ENCODE assay signal across 8 cellular contexts in the genomic region with DNA sequence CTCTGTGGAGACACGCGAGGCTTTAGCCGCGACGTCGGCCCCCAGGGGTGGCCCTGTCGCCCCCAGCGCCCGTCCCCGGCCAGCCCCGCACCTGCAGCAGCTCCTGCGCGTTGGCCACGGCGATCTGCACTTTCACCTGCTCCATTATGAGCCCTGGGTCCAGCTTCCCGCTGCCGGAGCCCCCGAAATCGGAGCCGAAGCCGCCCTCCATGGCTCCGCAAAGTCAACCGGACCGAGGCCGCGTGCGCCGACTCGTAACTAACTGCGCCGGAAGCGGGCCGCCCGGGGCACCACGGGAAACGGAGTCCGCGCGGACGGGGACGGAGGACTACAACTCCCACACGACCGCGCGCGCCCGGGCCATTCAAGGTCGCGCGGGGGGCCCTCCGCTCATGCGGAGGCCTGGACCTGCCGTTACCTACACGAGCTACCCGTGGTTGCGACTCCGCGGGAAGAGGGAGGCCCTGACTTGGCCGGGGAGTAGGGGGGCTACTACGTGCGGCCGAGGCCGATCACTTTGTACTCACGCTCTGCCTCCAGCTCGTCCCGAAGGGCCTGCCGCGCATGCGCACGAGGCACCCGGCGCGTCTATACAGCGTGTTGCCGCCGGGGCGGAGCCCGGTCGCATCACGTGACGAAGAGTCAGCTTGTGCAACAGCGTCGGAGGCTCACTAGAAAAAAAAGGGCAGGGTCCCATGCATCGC. TPM values are rescaled to one million over a fixed set of nuclear protein-coding genes. Genes with fewer than 3 reads are reported as not detected.
A peak's percentile ranks its signal among the peaks of the same experiment; 100 is the strongest.
DNase-seq lines count a peak whose midpoint lies in the region; ATAC-seq and TF ChIP-seq lines count a peak whose summit lies in the region.

A gene (minus strand): TSS at position 264 of the 704 bp plus-strand sequence. CDS start 53 bp downstream, at position 211.

- H3K9me3 ChIP-seq in AG04450 (ENCODE audit: control insufficient read depth, insufficient read depth, low read length) (no peaks in the 10 kb centered on the region; the same call in 1 of the 2 replicates), WERI-Rb-1 (ENCODE audit: severe bottlenecking) (no peaks in the 10 kb centered on the region), breast epithelium (no peaks in the 10 kb centered on the region), iPS-20b (ENCODE audit: insufficient read depth, low read depth, low read length) (no peaks in the 10 kb centered on the region)

- peak; percentile 91 for DNase-seq in AG04450 (ENCODE audit: low read depth, low spot score)
- DNase-seq in NCI-H2227 treated with DMSO at 0.1 percent for 48 hours (lab: John Stamatoyannopoulos, UW): peak; percentile 93
- peak; percentile 96 for DNase-seq in WERI-Rb-1
- DNase-seq in breast epithelium (ENCODE audit: low spot score in 2 of 2): peak; percentile 97

- H3K27me3 ChIP-seq in AG04450 (ENCODE audit: control insufficient read depth, insufficient read depth, low read length) (no peaks in the 10 kb centered on the region), WERI-Rb-1 (ENCODE audit: insufficient read depth, low read depth, severe bottlenecking) (no peaks in the 10 kb centered on the region), breast epithelium (no peaks in the 10 kb centered on the region), iPS-20b (ENCODE audit: insufficient read depth, low read length) (no peaks in the 10 kb centered on the region)

- ATAC-seq in GM18909 (IDR thresholded peaks at IDR 0.05; ENCODE audit: poor library complexity, unreplicated experiment) (peak; percentile 79), HG03159 (IDR thresholded peaks at IDR 0.05; ENCODE audit: unreplicated experiment) (peak; percentile 80)

- peak within 1 kb of the TSS; percentile 88 for H3K4me3 ChIP-seq in AG04450 (ENCODE audit: low read depth, low read length)
- H3K4me3 ChIP-seq in WERI-Rb-1 (ENCODE audit: low read depth, low read length): peak within 1 kb of the TSS; percentile 70
- peak within 1 kb of the TSS; percentile 87 to 98 (median 93) for H3K4me3 ChIP-seq in breast epithelium
- peak within 1 kb of the TSS; percentile 93 for H3K4me3 ChIP-seq in iPS-20b (ENCODE audit: low read length)
- H3K4me3 ChIP-seq in skin epidermis: peak within 1 kb of the TSS; percentile 78 to 99 (median 85)

- POLR2A ChIA-PET in AG04450 (lab: Yijun Ruan, JAX): interaction anchor here (0.5 to 2.8 kb wide), 10 partner anchors 11 to 184 kb away, joined by 3 to 34 read pairs (median 4); a partner anchor contains a TSS

- peaks cover 49% of the 10 kb centered on the region for H3K36me3 ChIP-seq in WERI-Rb-1
- no peaks in the 10 kb centered on the region for H3K36me3 ChIP-seq in breast epithelium
- peaks cover 30% of the 10 kb centered on the region for H3K36me3 ChIP-seq in iPS-20b (ENCODE audit: insufficient read depth, low read depth, low read length)

- peak within 1 kb of the TSS; percentile 99 for H3K9ac ChIP-seq in iPS-20b (ENCODE audit: low read depth, low read length)

- H3K4me1 ChIP-seq in breast epithelium: peaks cover 19 to 24% of the 10 kb centered on the region in 2 donors
- H3K4me1 ChIP-seq in iPS-20b (ENCODE audit: insufficient read depth, low read length): peaks cover 6% of the 10 kb centered on the region; the same call in 1 of the 2 replicates

- TF ChIP-seq CTCF in AG04450 (IDR thresholded peaks at IDR 0.05; ENCODE audit: low read depth, low read length): no peak
- TF ChIP-seq CTCF in WERI-Rb-1 (IDR thresholded peaks at IDR 0.05; ENCODE audit: low read depth, low read length): no peak
- peak in 2 of 3 donors; percentile 20 to 28 for TF ChIP-seq CTCF in breast epithelium (IDR thresholded peaks at IDR 0.05)

- H3K27ac ChIP-seq in AG04450 (ENCODE audit: low read depth, low read length): peak within 1 kb of the TSS; percentile 94
- H3K27ac ChIP-seq in WERI-Rb-1: peak within 1 kb of the TSS; percentile 95
- H3K27ac ChIP-seq in breast epithelium: peak within 1 kb of the TSS; percentile 96 to 97
- H3K27ac ChIP-seq in iPS-20b (ENCODE audit: low read length): peak within 1 kb of the TSS; percentile 98
- H3K27ac ChIP-seq in skin epidermis: peak within 1 kb of the TSS; percentile 65 to 100 (median 97)

- TF ChIP-seq POLR2A in breast epithelium (IDR thresholded peaks at IDR 0.05): no peak

- intact Hi-C loops in breast epithelium (cut with DNase I; ENCODE audit: low total_unique reads): no loop called here

- CTCF ChIA-PET in AG04450 (lab: Charles Lee): interaction anchor here (0.5 to 1.6 kb wide), 5 partner anchors 183 to 283 kb away, joined by 3 to 7 read pairs (median 4); no protein-coding TSS in a partner anchor

RNA-seq across cellular contexts. Expression of the gene that starts here (rescaled TPM):
- 21.6 and 34.3 TPM in 2 replicates for polyA plus RNA-seq in AG04450 (2011; rRNA removed)
- 6.3 and 7.3 TPM in 2 replicates for polyA minus RNA-seq in AG04450 (2011; rRNA and poly(A)+ RNA removed)
- total RNA-seq in breast epithelium: 10 to 100 TPM; 27.7 to 34.4 (median 28.1) TPM

Comparison
In these comparisons a context has a peak if more than half of its experiments do, and no peak if none do; other contexts are left out.
1. Peak in every context shown above with its lines: DNase-seq, ATAC-seq, H3K4me3 ChIP-seq and H3K27ac ChIP-seq.
2. CTCF ChIP-seq: peak in breast epithelium (2 of 3); none in AG04450 (single experiment) and WERI-Rb-1 (single experiment).